In the genomic region with DNA sequence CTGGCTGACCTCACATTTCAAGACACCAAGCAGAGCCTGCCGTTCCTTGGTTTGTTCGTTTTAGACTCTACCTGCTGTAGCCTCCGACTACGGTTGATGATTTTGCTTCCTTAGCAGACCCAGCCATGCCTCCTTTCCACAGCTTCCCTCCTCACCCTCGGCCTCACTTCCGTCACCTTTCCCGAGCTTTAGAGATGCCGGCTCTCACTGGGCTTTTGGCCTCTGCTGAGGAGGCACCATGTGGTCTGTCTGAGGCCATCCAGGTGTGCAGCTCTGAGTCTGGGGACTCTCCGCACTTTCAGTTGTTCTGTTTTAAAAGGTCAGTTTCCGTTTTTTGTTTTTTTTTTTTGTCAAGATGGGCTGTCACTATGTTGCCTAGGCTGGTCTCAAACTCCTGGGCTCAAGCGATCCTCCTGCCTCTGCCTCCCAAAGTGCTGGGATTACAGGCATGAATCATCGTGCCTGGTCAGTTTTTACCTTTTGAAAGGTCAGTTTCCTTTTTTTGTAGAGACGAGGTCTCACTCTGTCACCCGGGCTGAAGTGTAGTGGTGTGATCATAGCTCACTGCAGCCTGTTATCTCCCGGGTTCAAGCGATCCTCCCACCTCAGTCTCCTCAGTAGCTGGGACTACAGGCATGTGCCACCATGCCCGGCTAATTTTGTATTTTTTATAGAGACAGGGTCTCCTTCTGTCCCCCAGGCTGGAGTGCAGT, we compare ENCODE assay signal across 11 cellular contexts. TPM values are rescaled to one million over a fixed set of nuclear protein-coding genes. Genes with fewer than 3 reads are reported as not detected.
DNase-seq lines count a peak whose midpoint lies in the region; ATAC-seq and TF ChIP-seq lines count a peak whose summit lies in the region.
"Had no signal": no experiment of that assay in that cellular context is flagged by ENCODE, and none has a peak within 500 bp of the region (broad histone marks: within the 10 kb centered on the region; RNA-seq: fewer than 3 reads in every experiment).

No MANE protein-coding gene starts in this region.

- no peak overlapping the region for H3K4me3 ChIP-seq in foreskin fibroblast (ENCODE audit: low read depth in 1 of 2, low read length in 2 of 2)
- H3K4me3 ChIP-seq: A549 had no signal

- H3K4me3 Mint-ChIP-seq in T-helper 1 cell treated with Interleukin-12 subunit alpha and Interleukin-12 subunit beta and Interleukin-4 antibody, amounts not matched to agents 30 μg/mL and 1 μg/mL, for 36 hours = no peak overlapping the region
- no peak overlapping the region for H3K4me3 Mint-ChIP-seq in progenitor cell of endocrine pancreas (ENCODE audit: low read depth)

- intact Hi-C loops in left colon (cut with DNase I, micrococcal nuclease) = no loop called here

- DNase-seq in T-helper 1 cell = no peak
- DNase-seq in progenitor cell of endocrine pancreas (ENCODE audit: low spot score, unreplicated experiment) = no peak
- no peak for DNase-seq in foreskin fibroblast
- no peak for DNase-seq in left colon
- DNase-seq in HK-2 (ENCODE audit: unreplicated experiment) = no peak
- DNase-seq: cerebellar nuclear complex; stimulated activated CD4-positive, alpha-beta T cell treated with anti-CD3 and anti-CD28 coated beads, Interleukin-4, amount 100 ng/mL, for 24 hours had no signal

- TF ChIP-seq CTCF in progenitor cell of endocrine pancreas (IDR thresholded peaks at IDR 0.05; ENCODE audit: unreplicated experiment) (no peak), foreskin fibroblast (IDR thresholded peaks at IDR 0.05; ENCODE audit: low read depth, low read length) (no peak)

- H3K27ac Mint-ChIP-seq in T-helper 1 cell treated with Interleukin-12 subunit alpha and Interleukin-12 subunit beta and Interleukin-4 antibody, amounts not matched to agents 30 μg/mL and 1 μg/mL, for 36 hours = peak overlapping the region; percentile 18
- H3K27ac Mint-ChIP-seq in progenitor cell of endocrine pancreas = peak overlapping the region; percentile 23

- no peaks in the 10 kb centered on the region for H3K9me3 Mint-ChIP-seq in T-helper 1 cell treated with Interleukin-12 subunit alpha and Interleukin-12 subunit beta and Interleukin-4 antibody, amounts not matched to agents 30 μg/mL and 1 μg/mL, for 36 hours
- H3K9me3 Mint-ChIP-seq in progenitor cell of endocrine pancreas (ENCODE audit: low read depth) = no peaks in the 10 kb centered on the region

- peaks cover 2% of the 10 kb centered on the region for H3K4me1 Mint-ChIP-seq in T-helper 1 cell treated with Interleukin-12 subunit alpha and Interleukin-12 subunit beta and Interleukin-4 antibody, amounts not matched to agents 30 μg/mL and 1 μg/mL, for 36 hours (ENCODE audit: low read depth)
- H3K4me1 Mint-ChIP-seq in progenitor cell of endocrine pancreas (ENCODE audit: low read depth) = no peaks in the 10 kb centered on the region

- peaks cover 17% of the 10 kb centered on the region for H3K36me3 Mint-ChIP-seq in T-helper 1 cell treated with Interleukin-12 subunit alpha and Interleukin-12 subunit beta and Interleukin-4 antibody, amounts not matched to agents 30 μg/mL and 1 μg/mL, for 36 hours (ENCODE audit: low read depth)
- H3K36me3 Mint-ChIP-seq in progenitor cell of endocrine pancreas (ENCODE audit: insufficient read depth) = peaks cover 4% of the 10 kb centered on the region

- ATAC-seq in GM21723 (IDR thresholded peaks at IDR 0.05; ENCODE audit: unreplicated experiment) (peak; percentile 55), HG03521 (IDR thresholded peaks at IDR 0.05; ENCODE audit: unreplicated experiment) (peak; percentile 44), left colon (no peak)
- ATAC-seq: A549 had no signal

- no peaks in the 10 kb centered on the region for H3K27me3 Mint-ChIP-seq in T-helper 1 cell treated with Interleukin-12 subunit alpha and Interleukin-12 subunit beta and Interleukin-4 antibody, amounts not matched to agents 30 μg/mL and 1 μg/mL, for 36 hours (ENCODE audit: low read depth)
- no peaks in the 10 kb centered on the region for H3K27me3 Mint-ChIP-seq in progenitor cell of endocrine pancreas

RNA-seq across cellular contexts. Expression of gene ORAI2, which starts 11.7 kb away (rescaled TPM):
- 35.4 and 41.8 TPM in 2 replicates for total RNA-seq in progenitor cell of endocrine pancreas
- total RNA-seq in left colon = 1 to 10 TPM; 4.2 to 6.8 TPM

RNA-seq across cellular contexts. Expression of gene ALKBH4, which starts 19.5 kb away (rescaled TPM):
- total RNA-seq in progenitor cell of endocrine pancreas = 14.3 and 16.4 TPM in 2 replicates
- 1 to 10 TPM; 9.5 to 9.9 TPM for total RNA-seq in left colon

RNA-seq across cellular contexts. Expression of gene LRWD1, which starts 19.7 kb away (rescaled TPM):
- total RNA-seq in progenitor cell of endocrine pancreas (27.7 and 31.8 TPM in 2 replicates), left colon (10 to 100 TPM; 12.6 to 15.2 TPM)

RNA-seq across cellular contexts. Expression of gene POLR2J, which starts 33.6 kb away (rescaled TPM):
- total RNA-seq in progenitor cell of endocrine pancreas (48.6 and 50.5 TPM in 2 replicates), left colon (10 to 100 TPM; 49.4 to 50.9 TPM)

RNA-seq across cellular contexts. Expression of gene PRKRIP1, which starts 49.0 kb away (rescaled TPM):
- total RNA-seq in progenitor cell of endocrine pancreas = 44.8 and 45.0 TPM in 2 replicates
- total RNA-seq in left colon = 10 to 100 TPM; 16.0 to 18.8 TPM
